11 cellular contexts compared by ENCODE assay signal in the genomic region with DNA sequence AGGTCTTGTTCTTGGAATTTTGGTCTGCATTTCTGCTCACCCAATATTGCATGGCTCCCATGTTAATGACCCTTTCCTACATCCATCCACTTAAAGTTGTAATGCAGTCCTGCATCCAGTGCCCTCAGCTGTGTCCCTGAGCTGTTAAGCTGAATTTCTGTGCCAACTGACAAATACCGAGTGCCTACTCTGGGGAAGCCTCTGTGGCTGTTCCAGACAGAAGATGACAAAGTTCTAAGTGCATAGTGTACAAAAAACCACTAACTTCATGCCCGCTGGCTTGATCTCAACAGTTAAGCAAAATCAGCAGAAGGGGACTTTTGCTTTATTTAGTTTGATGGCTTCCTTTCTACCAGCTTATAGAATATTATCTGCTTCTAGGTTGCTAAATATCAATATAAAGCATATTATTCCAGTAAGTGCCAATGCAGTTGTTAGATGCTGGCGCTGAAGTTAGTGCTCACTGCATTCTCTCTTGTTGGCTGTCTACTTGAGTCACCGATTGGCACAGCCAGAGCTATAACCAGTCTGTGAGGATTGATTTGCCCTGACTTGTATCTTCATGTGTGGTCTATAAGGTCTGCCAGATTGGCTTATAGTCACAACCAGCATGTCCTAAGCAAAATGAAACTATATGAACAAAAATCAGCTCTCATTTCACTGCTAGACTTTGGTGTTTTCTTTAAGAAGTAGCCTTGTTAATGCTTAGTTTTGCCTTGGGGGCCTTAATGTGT.
A peak's percentile ranks its signal among the peaks of the same experiment; 100 is the strongest.
DNase-seq lines count a peak whose midpoint lies in the region; ATAC-seq, FAIRE-seq and TF ChIP-seq lines count a peak whose summit lies in the region.
"Had no signal": no experiment of that assay in that cellular context is flagged by ENCODE, and none has a peak within 500 bp of the region (broad histone marks: within the 10 kb centered on the region; RNA-seq: fewer than 3 reads in every experiment).

No MANE protein-coding gene starts in this region.

- H2BK15ac ChIP-seq in H9 (ENCODE audit: low read depth, low read length) = no peak overlapping the region

- H3K79me2 ChIP-seq in HepG2 (ENCODE audit: insufficient read depth, low read length) (peaks cover 3% of the 10 kb centered on the region), H9 (ENCODE audit: insufficient read depth, low read length) (peaks cover 2% of the 10 kb centered on the region; the same call in 1 of the 2 replicates)

- DNase-seq in HepG2 (ENCODE audit: low spot score) = no peak
- no peak for DNase-seq in nephron progenitor cell
- DNase-seq in activated naive CD8-positive, alpha-beta T cell treated with anti-CD3 and anti-CD28 coated beads for 36 hours = no peak
- DNase-seq in H9 = no peak
- no peak for DNase-seq in NCI-H345 (lab: John Stamatoyannopoulos, UW)
- DNase-seq in SKM-1 treated with dmso at 0.1 percent for 144 hours (lab: John Stamatoyannopoulos, UW; ENCODE audit: unreplicated experiment) = no peak
- DNase-seq: BE2C, NCI-H226 had no signal

- no peak overlapping the region for H2BK12ac ChIP-seq in H9 (ENCODE audit: insufficient read length, low read depth, low read length)

- peaks cover 6% of the 10 kb centered on the region for H3K79me1 ChIP-seq in H9 (ENCODE audit: insufficient read depth, low read depth, low read length, poor library complexity, severe bottlenecking)

- no peak overlapping the region for H3K18ac ChIP-seq in H9 (ENCODE audit: insufficient read length, low read depth, low read length)

- H3K4ac ChIP-seq in H9 (ENCODE audit: low read depth, low read length) = no peak overlapping the region

- H2AK5ac ChIP-seq in H9 (ENCODE audit: insufficient read length, low read length) = no peak overlapping the region

- 42% methylated on average over 4 of the region's 4 CpGs for WGBS in liver
- WGBS in HepG2 (ENCODE audit: low lambda C conversion rate) = 98% methylated on average over 4 of the region's 4 CpGs
- WGBS in esophagus, 2 donors = 43 to 54% methylated on average over 4 of the region's 4 CpGs
- no CpG with 5 or more reads among the region's 4 CpGs for WGBS in H9 (ENCODE audit: extremely low coverage, insufficient read length, low lambda C conversion rate)

- TF ChIP-seq POLR2A in HepG2 (IDR thresholded peaks at IDR 0.05; ENCODE audit: insufficient read depth in 1 of 2, low read depth in 2 of 2, low read length in 2 of 2) = no peak

- H3K27ac ChIP-seq in liver (ENCODE audit: low read depth in 1 of 2, low read length in 2 of 2) (peak overlapping the region; percentile 5 to 49), HepG2 (ENCODE audit: extremely low read length, insufficient read depth, low read length) (no peak overlapping the region), esophagus (ENCODE audit: low read depth in 2 of 2, low read length in 1 of 2) (peak overlapping the region; percentile 83 to 88), H9 (ENCODE audit: insufficient read length, low read depth, low read length) (no peak overlapping the region)
- H3K27ac ChIP-seq: KMS-11 had no signal

- H3K9me3 ChIP-seq in liver (ENCODE audit: control insufficient read depth in 4 of 4, low read length in 3 of 4) = no peaks in the 10 kb centered on the region
- H3K9me3 ChIP-seq in HepG2 (ENCODE audit: low read length) = no peaks in the 10 kb centered on the region
- H3K9me3 ChIP-seq in esophagus (ENCODE audit: control insufficient read depth in 2 of 2, insufficient read depth in 1 of 2, low read depth in 1 of 2, low read length in 1 of 2) = no peaks in the 10 kb centered on the region
- H3K9me3 ChIP-seq in H9 (ENCODE audit: control insufficient read depth, low read depth, low read length) = no peaks in the 10 kb centered on the region
- H3K9me3 ChIP-seq: BE2C had no signal

- H3K4me2 ChIP-seq in HepG2 (ENCODE audit: low read depth, low read length) (no peak overlapping the region), H9 (ENCODE audit: insufficient read depth, insufficient read length, low read length) (no peak overlapping the region)
- H3K4me2 ChIP-seq: KMS-11 had no signal

- H2BK120ac ChIP-seq in H9 (ENCODE audit: low read depth, low read length, poor library complexity, severe bottlenecking) = no peak overlapping the region

- H3K36me3 ChIP-seq in liver (ENCODE audit: control insufficient read depth in 4 of 4, insufficient read depth in 3 of 4, low read depth in 1 of 4, low read length in 3 of 4) (peaks cover 0 to 38% (median 18%) of the 10 kb centered on the region in 4 donors), HepG2 (replicated peaks in 1 of 2; ENCODE audit: control insufficient read depth in 1 of 2, insufficient read depth in 2 of 2, low read length in 2 of 2) (peaks cover 11 to 70% of the 10 kb centered on the region in 2 experiments; a peak in 4 of 5 replicates), esophagus (ENCODE audit: control insufficient read depth in 2 of 2, insufficient read depth in 2 of 2, low read length in 1 of 2) (peaks cover 7 to 16% of the 10 kb centered on the region in 2 donors)

- peaks cover 4% of the 10 kb centered on the region for H3K9me3 Mint-ChIP-seq in nephron progenitor cell
- H3K9me3 Mint-ChIP-seq in activated naive CD8-positive, alpha-beta T cell treated with anti-CD3 and anti-CD28 coated beads for 36 hours = no peaks in the 10 kb centered on the region
- no peaks in the 10 kb centered on the region for H3K9me3 Mint-ChIP-seq in H9

- TF ChIP-seq CTCF in liver (IDR thresholded peaks at IDR 0.05; ENCODE audit: low read depth, low read length, missing input control) (no peak), HepG2 (CRISPR knock-in tag; IDR thresholded peaks at IDR 0.05) (no peak), nephron progenitor cell (IDR thresholded peaks at IDR 0.05) (no peak), H9 (conservative IDR thresholded peaks at IDR 0.05) (no peak)

- H3K4me1 Mint-ChIP-seq in nephron progenitor cell (peaks cover 87% of the 10 kb centered on the region), H9 (peaks cover 17 to 18% of the 10 kb centered on the region in 2 experiments)
- peaks cover 9% of the 10 kb centered on the region for H3K4me1 Mint-ChIP-seq in activated naive CD8-positive, alpha-beta T cell treated with anti-CD3 and anti-CD28 coated beads for 36 hours

- H3K27me3 ChIP-seq in liver (ENCODE audit: control insufficient read depth in 4 of 4, insufficient read depth in 4 of 4, low read length in 3 of 4) (no peaks in the 10 kb centered on the region), HepG2 (ENCODE audit: control insufficient read depth in 1 of 2, insufficient read depth in 2 of 2, low read length in 2 of 2) (no peaks in the 10 kb centered on the region), esophagus (ENCODE audit: control insufficient read depth in 1 of 2, insufficient read depth in 2 of 2, low read length in 2 of 2) (no peaks in the 10 kb centered on the region), H9 (ENCODE audit: insufficient read depth, low read length) (no peaks in the 10 kb centered on the region)
- H3K27me3 ChIP-seq: BE2C had no signal

- no TSS peak for BruUV-seq in HepG2 (replicated peaks; lab: Mats Ljungman, UMichigan)

- H3K9ac ChIP-seq in liver (ENCODE audit: low read depth in 1 of 2, low read length in 2 of 2) (no peak overlapping the region), HepG2 (ENCODE audit: insufficient read depth, low read depth, low read length) (no peak overlapping the region), H9 (ENCODE audit: extremely low read depth, insufficient read length, low read length) (no peak overlapping the region)
- H3K9ac ChIP-seq: KMS-11 had no signal

- H2BK5ac ChIP-seq in H9 (ENCODE audit: insufficient read length, low read length) = no peak overlapping the region

- H2AFZ ChIP-seq in HepG2 (ENCODE audit: low read length) (no peak overlapping the region), H9 (ENCODE audit: low read length) (no peak overlapping the region)

- no peak overlapping the region for H3T11ph ChIP-seq in H9 (ENCODE audit: low read length)

- H3K14ac ChIP-seq in H9 (ENCODE audit: insufficient read depth, low read length) = no peak overlapping the region

- H3K4me3 Mint-ChIP-seq in nephron progenitor cell (peak overlapping the region; percentile 44), H9 (no peak overlapping the region)
- no peak overlapping the region for H3K4me3 Mint-ChIP-seq in activated naive CD8-positive, alpha-beta T cell treated with anti-CD3 and anti-CD28 coated beads for 36 hours

- no peak overlapping the region for H3K4me3 ChIP-seq in liver (ENCODE audit: low read depth in 1 of 3, low read length in 3 of 3)
- H3K4me3 ChIP-seq in HepG2 (replicated peaks in 1 of 3; ENCODE audit: insufficient read depth in 1 of 3, low read depth in 2 of 3, low read length in 3 of 3) = no peak overlapping the region
- H3K4me3 ChIP-seq in esophagus (ENCODE audit: low read depth in 1 of 2, low read length in 2 of 2) = peak overlapping the region in 1 of 2 donors; percentile 25

- TF ChIP-seq EP300 in HepG2 (IDR thresholded peaks at IDR 0.05; ENCODE audit: low read depth in 2 of 2, low read length in 2 of 2) (no peak), HepG2 (CRISPR knock-in tag; IDR thresholded peaks at IDR 0.05; ENCODE audit: borderline replicate concordance) (no peak)

- no peak overlapping the region for H4K8ac ChIP-seq in H9 (replicated peaks; ENCODE audit: insufficient read length, low read depth, low read length)

- POLR2A ChIA-PET in HepG2 (lab: Yijun Ruan, JAX) = no interaction called here

- peaks cover 3% of the 10 kb centered on the region for H3K23me2 ChIP-seq in H9 (ENCODE audit: insufficient read length, low read depth, low read length, poor library complexity, severe bottlenecking)

- TF ChIP-seq RAD21 in liver (IDR thresholded peaks at IDR 0.05) = no peak
- no peak for TF ChIP-seq RAD21 in HepG2 (CRISPR knock-in tag; IDR thresholded peaks at IDR 0.05)

- H3K36me3 Mint-ChIP-seq in nephron progenitor cell (ENCODE audit: low read depth) = peaks cover 70% of the 10 kb centered on the region
- peaks cover 17% of the 10 kb centered on the region for H3K36me3 Mint-ChIP-seq in activated naive CD8-positive, alpha-beta T cell treated with anti-CD3 and anti-CD28 coated beads for 36 hours
- H3K36me3 Mint-ChIP-seq in H9 (ENCODE audit: insufficient read depth in 1 of 3, low read depth in 3 of 3) = peaks cover 16 to 56% (median 28%) of the 10 kb centered on the region in 3 experiments

- CTCF ChIA-PET in HepG2 (lab: Yijun Ruan, JAX; ENCODE audit: low intra/inter-chr PET ratio, low total read pairs) = no interaction called here

- H4K20me1 ChIP-seq in HepG2 (ENCODE audit: insufficient read depth, low read length) (no peaks in the 10 kb centered on the region), H9 (ENCODE audit: control insufficient read depth, insufficient read depth, insufficient read length) (no peaks in the 10 kb centered on the region)

- peaks cover 2 to 50% (median 36%) of the 10 kb centered on the region in 4 donors for H3K4me1 ChIP-seq in liver (ENCODE audit: control insufficient read depth in 4 of 4, insufficient read depth in 4 of 4, low read length in 3 of 4)
- H3K4me1 ChIP-seq in HepG2 (ENCODE audit: insufficient read depth, low read length) = peaks cover 31% of the 10 kb centered on the region
- H3K4me1 ChIP-seq in esophagus (ENCODE audit: control insufficient read depth in 2 of 2, insufficient read depth in 2 of 2, low read length in 1 of 2) = peaks cover 3 to 7% of the 10 kb centered on the region in 2 donors
- H3K4me1 ChIP-seq in H9 (ENCODE audit: insufficient read depth, low read length) = no peaks in the 10 kb centered on the region; the same call in 1 of the 2 replicates
- H3K4me1 ChIP-seq: BE2C had no signal

- no peak overlapping the region for H4K5ac ChIP-seq in H9 (ENCODE audit: insufficient read length, low read depth, low read length)

- no peak overlapping the region for H3K56ac ChIP-seq in H9 (ENCODE audit: insufficient read length, low read depth, low read length)

- H2BK20ac ChIP-seq in H9 (ENCODE audit: low read depth, low read length, poor library complexity, severe bottlenecking) = no peak overlapping the region

- intact Hi-C loops in HepG2 (cut with micrococcal nuclease; ENCODE audit: unreplicated experiment) = no loop called here

- in situ Hi-C loops in HepG2 (cut with HindIII; ENCODE audit: extremely low pct_ligation_motif_present, low pct_unique_long_range_greater_than_20kb) = no loop called here

- H4K91ac ChIP-seq in H9 (ENCODE audit: insufficient read length, low read depth, low read length) = no peak overlapping the region

- no peak for FAIRE-seq in HepG2 (lab: Jason Lieb, UNC)

- ATAC-seq in HepG2 = no peak

- no peak overlapping the region for H3K23ac ChIP-seq in H9 (ENCODE audit: insufficient read length, low read depth, low read length)

- H3K27ac Mint-ChIP-seq in nephron progenitor cell (peak overlapping the region; percentile 37), H9 (peak overlapping the region in 1 of 3 experiments; percentile 54; a peak in 1 of 7 replicates)
- H3K27ac Mint-ChIP-seq in activated naive CD8-positive, alpha-beta T cell treated with anti-CD3 and anti-CD28 coated beads for 36 hours = no peak overlapping the region

- H3K27me3 Mint-ChIP-seq in nephron progenitor cell (ENCODE audit: low read depth, poor library complexity) (no peaks in the 10 kb centered on the region), H9 (ENCODE audit: low read depth) (no peaks in the 10 kb centered on the region; the same call in 1 of the 2 replicates)
- H3K27me3 Mint-ChIP-seq in activated naive CD8-positive, alpha-beta T cell treated with anti-CD3 and anti-CD28 coated beads for 36 hours = no peaks in the 10 kb centered on the region

Comparison
In these comparisons a context has a peak if more than half of its experiments do, and no peak if none do; other contexts are left out.
1. H3K27ac ChIP-seq: peak in liver (2 of 2) and esophagus (2 of 2); none in HepG2 (single experiment) and H9 (single experiment).